ENCODE assay signal across 1 cellular context in the genomic region with DNA sequence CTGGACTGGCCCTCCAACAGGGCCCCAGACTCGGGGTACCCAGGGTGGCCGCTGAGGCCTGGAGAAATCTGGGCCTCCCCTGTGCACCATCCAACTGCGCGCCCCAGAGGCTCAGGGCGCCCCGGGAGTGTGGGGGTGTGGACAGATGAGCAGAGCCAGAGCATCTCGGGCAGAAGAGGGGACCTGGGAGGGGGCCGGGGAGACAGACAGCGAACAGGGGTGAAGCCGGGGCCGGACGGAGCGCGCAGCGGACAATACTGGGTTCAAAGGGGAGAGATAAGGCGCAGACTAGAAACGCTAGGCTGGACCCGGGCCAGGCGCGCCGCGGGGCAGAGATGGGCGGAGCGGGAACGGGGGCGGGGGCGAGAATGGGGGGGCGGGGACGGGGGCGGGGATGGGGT.
TF ChIP-seq lines count a peak whose summit lies in the region.

No MANE protein-coding gene starts in this region.

TF ChIP-seq in HepG2, 621 proteins besides CTCF, POLR2A, EP300 and RAD21 (continued from another document and continues in another):
- TF ChIP-seq, protein P1, sequence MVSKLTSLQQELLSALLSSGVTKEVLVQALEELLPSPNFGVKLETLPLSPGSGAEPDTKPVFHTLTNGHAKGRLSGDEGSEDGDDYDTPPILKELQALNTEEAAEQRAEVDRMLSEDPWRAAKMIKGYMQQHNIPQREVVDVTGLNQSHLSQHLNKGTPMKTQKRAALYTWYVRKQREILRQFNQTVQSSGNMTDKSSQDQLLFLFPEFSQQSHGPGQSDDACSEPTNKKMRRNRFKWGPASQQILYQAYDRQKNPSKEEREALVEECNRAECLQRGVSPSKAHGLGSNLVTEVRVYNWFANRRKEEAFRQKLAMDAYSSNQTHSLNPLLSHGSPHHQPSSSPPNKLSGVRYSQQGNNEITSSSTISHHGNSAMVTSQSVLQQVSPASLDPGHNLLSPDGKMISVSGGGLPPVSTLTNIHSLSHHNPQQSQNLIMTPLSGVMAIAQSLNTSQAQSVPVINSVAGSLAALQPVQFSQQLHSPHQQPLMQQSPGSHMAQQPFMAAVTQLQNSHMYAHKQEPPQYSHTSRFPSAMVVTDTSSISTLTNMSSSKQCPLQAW (CRISPR knock-in tag; IDR thresholded peaks at IDR 0.05), result peak; percentile 35
- TF ChIP-seq, protein P2, sequence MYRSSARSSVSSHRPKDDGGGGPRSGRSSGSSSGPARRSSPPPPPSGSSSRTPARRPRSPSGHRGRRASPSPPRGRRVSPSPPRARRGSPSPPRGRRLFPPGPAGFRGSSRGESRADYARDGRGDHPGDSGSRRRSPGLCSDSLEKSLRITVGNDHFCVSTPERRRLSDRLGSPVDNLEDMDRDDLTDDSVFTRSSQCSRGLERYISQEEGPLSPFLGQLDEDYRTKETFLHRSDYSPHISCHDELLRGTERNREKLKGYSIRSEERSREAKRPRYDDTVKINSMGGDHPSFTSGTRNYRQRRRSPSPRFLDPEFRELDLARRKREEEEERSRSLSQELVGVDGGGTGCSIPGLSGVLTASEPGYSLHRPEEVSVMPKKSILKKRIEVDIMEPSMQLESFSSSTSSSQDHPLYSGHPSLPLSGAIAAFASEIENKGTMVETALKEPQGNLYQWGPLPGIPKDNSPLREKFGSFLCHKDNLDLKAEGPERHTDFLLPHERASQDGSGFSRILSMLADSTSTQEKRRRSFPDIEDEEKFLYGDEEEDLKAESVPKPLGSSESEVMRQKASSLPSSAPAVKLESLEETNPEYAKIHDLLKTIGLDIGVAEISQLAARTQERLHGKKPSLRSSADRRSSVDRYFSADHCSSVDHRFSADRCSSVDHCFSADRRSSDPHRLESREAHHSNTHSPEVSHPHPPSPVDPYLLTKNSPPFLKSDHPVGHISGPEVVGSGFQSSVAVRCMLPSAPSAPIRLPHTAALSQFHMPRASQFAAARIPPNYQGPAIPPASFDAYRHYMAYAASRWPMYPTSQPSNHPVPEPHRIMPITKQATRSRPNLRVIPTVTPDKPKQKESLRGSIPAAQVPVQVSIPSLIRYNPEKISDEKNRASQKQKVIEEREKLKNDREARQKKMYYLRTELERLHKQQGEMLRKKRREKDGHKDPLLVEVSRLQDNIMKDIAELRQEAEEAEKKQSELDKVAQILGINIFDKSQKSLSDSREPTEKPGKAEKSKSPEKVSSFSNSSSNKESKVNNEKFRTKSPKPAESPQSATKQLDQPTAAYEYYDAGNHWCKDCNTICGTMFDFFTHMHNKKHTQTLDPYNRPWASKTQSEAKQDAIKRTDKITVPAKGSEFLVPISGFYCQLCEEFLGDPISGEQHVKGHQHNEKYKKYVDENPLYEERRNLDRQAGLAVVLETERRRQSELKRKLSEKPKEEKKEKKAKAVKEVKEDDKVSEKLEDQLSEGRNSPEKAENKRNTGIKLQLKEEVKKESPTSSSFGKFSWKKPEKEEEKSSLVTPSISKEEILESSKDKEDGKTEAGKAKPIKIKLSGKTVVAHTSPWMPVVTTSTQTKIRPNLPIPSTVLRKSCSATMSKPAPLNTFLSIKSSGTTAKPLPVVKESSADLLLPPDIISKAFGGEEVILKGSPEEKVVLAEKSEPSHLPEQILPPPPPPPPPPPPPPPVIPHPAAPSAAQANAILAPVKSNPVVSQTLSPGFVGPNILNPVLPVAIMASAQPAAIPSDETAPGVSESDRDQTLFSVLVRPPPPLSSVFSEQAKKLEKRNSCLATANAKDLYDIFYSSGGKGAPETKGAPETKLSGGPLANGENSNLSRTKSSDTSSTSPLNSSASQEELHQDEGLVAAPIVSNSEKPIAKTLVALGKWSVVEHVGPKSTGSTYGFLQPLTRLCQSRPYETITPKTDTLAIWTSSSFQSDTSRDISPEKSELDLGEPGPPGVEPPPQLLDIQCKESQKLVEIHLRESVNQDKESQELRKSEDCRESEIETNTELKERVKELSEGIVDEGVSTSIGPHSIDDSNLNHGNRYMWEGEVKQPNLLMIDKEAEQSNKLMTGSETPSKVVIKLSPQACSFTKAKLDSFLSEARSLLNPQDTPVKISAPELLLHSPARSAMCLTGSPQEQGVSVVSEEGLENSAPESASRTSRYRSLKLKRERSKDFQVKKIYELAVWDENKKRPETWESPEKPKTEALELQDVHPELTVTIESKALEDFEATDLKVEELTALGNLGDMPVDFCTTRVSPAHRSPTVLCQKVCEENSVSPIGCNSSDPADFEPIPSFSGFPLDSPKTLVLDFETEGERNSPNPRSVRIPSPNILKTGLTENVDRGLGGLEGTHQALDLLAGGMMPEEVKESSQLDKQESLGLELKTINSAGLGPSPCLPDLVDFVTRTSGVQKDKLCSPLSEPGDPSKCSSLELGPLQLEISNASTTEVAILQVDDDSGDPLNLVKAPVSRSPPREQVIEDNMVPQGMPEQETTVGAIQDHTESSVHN (CRISPR knock-in tag; IDR thresholded peaks at IDR 0.05), result no peak
- TF ChIP-seq ZKSCAN1 (IDR thresholded peaks at IDR 0.05; ENCODE audit: low read length) (no peak), MXD4 (CRISPR knock-in tag; IDR thresholded peaks at IDR 0.05) (no peak), SNAI1 (CRISPR knock-in tag; IDR thresholded peaks at IDR 0.05; ENCODE audit: borderline replicate concordance) (no peak), KMT2A (CRISPR knock-in tag; IDR thresholded peaks at IDR 0.05) (no peak), ZFP36L2 (CRISPR knock-in tag; IDR thresholded peaks at IDR 0.05) (no peak), ZNF317 (CRISPR knock-in tag; IDR thresholded peaks at IDR 0.05) (peak; percentile 23; the same call in 1 of the 2 replicates), GZF1 (CRISPR knock-in tag; IDR thresholded peaks at IDR 0.05) (peak; percentile 20; the same call in 1 of the 2 replicates), NPAS2 (CRISPR knock-in tag; IDR thresholded peaks at IDR 0.05; ENCODE audit: borderline replicate concordance) (no peak), SMARCC2 (IDR thresholded peaks at IDR 0.05) (no peak)
- TF ChIP-seq, protein P3, sequence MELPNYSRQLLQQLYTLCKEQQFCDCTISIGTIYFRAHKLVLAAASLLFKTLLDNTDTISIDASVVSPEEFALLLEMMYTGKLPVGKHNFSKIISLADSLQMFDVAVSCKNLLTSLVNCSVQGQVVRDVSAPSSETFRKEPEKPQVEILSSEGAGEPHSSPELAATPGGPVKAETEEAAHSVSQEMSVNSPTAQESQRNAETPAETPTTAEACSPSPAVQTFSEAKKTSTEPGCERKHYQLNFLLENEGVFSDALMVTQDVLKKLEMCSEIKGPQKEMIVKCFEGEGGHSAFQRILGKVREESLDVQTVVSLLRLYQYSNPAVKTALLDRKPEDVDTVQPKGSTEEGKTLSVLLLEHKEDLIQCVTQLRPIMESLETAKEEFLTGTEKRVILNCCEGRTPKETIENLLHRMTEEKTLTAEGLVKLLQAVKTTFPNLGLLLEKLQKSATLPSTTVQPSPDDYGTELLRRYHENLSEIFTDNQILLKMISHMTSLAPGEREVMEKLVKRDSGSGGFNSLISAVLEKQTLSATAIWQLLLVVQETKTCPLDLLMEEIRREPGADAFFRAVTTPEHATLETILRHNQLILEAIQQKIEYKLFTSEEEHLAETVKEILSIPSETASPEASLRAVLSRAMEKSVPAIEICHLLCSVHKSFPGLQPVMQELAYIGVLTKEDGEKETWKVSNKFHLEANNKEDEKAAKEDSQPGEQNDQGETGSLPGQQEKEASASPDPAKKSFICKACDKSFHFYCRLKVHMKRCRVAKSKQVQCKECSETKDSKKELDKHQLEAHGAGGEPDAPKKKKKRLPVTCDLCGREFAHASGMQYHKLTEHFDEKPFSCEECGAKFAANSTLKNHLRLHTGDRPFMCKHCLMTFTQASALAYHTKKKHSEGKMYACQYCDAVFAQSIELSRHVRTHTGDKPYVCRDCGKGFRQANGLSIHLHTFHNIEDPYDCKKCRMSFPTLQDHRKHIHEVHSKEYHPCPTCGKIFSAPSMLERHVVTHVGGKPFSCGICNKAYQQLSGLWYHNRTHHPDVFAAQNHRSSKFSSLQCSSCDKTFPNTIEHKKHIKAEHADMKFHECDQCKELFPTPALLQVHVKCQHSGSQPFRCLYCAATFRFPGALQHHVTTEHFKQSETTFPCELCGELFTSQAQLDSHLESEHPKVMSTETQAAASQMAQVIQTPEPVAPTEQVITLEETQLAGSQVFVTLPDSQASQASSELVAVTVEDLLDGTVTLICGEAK (IDR thresholded peaks at IDR 0.05), result no peak
- TF ChIP-seq, protein P3 (CRISPR knock-in tag; IDR thresholded peaks at IDR 0.05), result no peak
- TF ChIP-seq, protein P4, sequence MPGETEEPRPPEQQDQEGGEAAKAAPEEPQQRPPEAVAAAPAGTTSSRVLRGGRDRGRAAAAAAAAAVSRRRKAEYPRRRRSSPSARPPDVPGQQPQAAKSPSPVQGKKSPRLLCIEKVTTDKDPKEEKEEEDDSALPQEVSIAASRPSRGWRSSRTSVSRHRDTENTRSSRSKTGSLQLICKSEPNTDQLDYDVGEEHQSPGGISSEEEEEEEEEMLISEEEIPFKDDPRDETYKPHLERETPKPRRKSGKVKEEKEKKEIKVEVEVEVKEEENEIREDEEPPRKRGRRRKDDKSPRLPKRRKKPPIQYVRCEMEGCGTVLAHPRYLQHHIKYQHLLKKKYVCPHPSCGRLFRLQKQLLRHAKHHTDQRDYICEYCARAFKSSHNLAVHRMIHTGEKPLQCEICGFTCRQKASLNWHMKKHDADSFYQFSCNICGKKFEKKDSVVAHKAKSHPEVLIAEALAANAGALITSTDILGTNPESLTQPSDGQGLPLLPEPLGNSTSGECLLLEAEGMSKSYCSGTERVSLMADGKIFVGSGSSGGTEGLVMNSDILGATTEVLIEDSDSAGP (CRISPR knock-in tag; IDR thresholded peaks at IDR 0.05; ENCODE audit: borderline replicate concordance), result 0 out of 2 replicates have a peak, but pooled peaks have one; percentile 47
- TF ChIP-seq, protein P5, sequence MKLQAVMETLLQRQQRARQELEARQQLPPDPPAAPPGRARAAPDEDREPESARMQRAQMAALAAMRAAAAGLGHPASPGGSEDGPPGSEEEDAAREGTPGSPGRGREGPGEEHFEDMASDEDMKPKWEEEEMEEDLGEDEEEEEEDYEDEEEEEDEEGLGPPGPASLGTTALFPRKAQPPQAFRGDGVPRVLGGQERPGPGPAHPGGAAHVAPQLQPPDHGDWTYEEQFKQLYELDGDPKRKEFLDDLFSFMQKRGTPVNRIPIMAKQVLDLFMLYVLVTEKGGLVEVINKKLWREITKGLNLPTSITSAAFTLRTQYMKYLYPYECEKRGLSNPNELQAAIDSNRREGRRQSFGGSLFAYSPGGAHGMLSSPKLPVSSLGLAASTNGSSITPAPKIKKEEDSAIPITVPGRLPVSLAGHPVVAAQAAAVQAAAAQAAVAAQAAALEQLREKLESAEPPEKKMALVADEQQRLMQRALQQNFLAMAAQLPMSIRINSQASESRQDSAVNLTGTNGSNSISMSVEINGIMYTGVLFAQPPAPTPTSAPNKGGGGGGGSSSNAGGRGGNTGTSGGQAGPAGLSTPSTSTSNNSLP (IDR thresholded peaks at IDR 0.05; ENCODE audit: low read depth, low read length), result no peak
- TF ChIP-seq, protein P6, sequence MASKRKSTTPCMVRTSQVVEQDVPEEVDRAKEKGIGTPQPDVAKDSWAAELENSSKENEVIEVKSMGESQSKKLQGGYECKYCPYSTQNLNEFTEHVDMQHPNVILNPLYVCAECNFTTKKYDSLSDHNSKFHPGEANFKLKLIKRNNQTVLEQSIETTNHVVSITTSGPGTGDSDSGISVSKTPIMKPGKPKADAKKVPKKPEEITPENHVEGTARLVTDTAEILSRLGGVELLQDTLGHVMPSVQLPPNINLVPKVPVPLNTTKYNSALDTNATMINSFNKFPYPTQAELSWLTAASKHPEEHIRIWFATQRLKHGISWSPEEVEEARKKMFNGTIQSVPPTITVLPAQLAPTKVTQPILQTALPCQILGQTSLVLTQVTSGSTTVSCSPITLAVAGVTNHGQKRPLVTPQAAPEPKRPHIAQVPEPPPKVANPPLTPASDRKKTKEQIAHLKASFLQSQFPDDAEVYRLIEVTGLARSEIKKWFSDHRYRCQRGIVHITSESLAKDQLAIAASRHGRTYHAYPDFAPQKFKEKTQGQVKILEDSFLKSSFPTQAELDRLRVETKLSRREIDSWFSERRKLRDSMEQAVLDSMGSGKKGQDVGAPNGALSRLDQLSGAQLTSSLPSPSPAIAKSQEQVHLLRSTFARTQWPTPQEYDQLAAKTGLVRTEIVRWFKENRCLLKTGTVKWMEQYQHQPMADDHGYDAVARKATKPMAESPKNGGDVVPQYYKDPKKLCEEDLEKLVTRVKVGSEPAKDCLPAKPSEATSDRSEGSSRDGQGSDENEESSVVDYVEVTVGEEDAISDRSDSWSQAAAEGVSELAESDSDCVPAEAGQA (IDR thresholded peaks at IDR 0.05; ENCODE audit: low read depth), result no peak
- TF ChIP-seq, protein P6 (CRISPR knock-in tag; IDR thresholded peaks at IDR 0.05; ENCODE audit: borderline replicate concordance), result no peak
